In genomic region chr6:41970436-41970846, GRCh38 we compare ENCODE assay signal across 8 cellular contexts. TPM values are rescaled to one million over a fixed set of nuclear protein-coding genes. Genes with fewer than 3 reads are reported as not detected.
A peak's percentile ranks its signal among the peaks of the same experiment; 100 is the strongest.
DNase-seq lines count a peak whose midpoint lies in the region; ATAC-seq and TF ChIP-seq lines count a peak whose summit lies in the region.

No MANE protein-coding gene starts in this region.

- no peak overlapping the region for H3K4me3 ChIP-seq in breast epithelium
- H3K4me3 ChIP-seq in aorta (ENCODE audit: low read length in 2 of 2) = no peak overlapping the region
- no peak overlapping the region for H3K4me3 ChIP-seq in transverse colon

- DNase-seq in MCF 10A (ENCODE audit: unreplicated experiment) (peak; percentile 84), breast epithelium (ENCODE audit: low spot score in 2 of 2) (no peak), mucosa of gallbladder (ENCODE audit: low spot score) (peak; percentile 14), aorta (peak in 1 of 2 donors; percentile 60), transverse colon (no peak), UCSD-AML1 (lab: John Stamatoyannopoulos, UW; ENCODE audit: unreplicated experiment) (no peak), NCI-H2081 (lab: John Stamatoyannopoulos, UW) (no peak)
- DNase-seq in activated naive CD4-positive, alpha-beta T cell treated with anti-CD3 and anti-CD28 coated beads, Interleukin-2, amount 10 ng/mL, durations not matched to agents 7 days and 5 days = no peak

- no peak overlapping the region for H3K27ac ChIP-seq in breast epithelium
- no peak overlapping the region for H3K27ac ChIP-seq in aorta (ENCODE audit: low read depth in 1 of 2, low read length in 2 of 2)
- no peak overlapping the region for H3K27ac ChIP-seq in transverse colon

- H3K27me3 ChIP-seq in breast epithelium (no peaks in the 10 kb centered on the region), aorta (ENCODE audit: control insufficient read depth in 1 of 2, insufficient read depth in 2 of 2, low read length in 1 of 2) (no peaks in the 10 kb centered on the region), transverse colon (no peaks in the 10 kb centered on the region)

- TF ChIP-seq EP300 in transverse colon (IDR thresholded peaks at IDR 0.05; ENCODE audit: low read depth) = no peak

- in situ Hi-C loops in transverse colon (cut with MboI; ENCODE audit: low pct_ligation_motif_present in 1 of 4, low pct_unique_long_range_greater_than_20kb in 1 of 4, low sequenced_read_pairs in 3 of 4) = no loop called here

- H3K9me3 ChIP-seq in breast epithelium = no peaks in the 10 kb centered on the region
- H3K9me3 ChIP-seq in aorta (ENCODE audit: control insufficient read depth, low read length) = no peaks in the 10 kb centered on the region
- no peaks in the 10 kb centered on the region for H3K9me3 ChIP-seq in transverse colon

- TF ChIP-seq CTCF in MCF 10A (IDR thresholded peaks at IDR 0.05; ENCODE audit: unreplicated experiment) (no peak), breast epithelium (IDR thresholded peaks at IDR 0.05) (no peak), transverse colon (IDR thresholded peaks at IDR 0.05) (no peak)

- H3K4me1 ChIP-seq in breast epithelium (no peaks in the 10 kb centered on the region), aorta (ENCODE audit: control insufficient read depth in 1 of 2, insufficient read depth in 2 of 2, low read length in 2 of 2) (no peaks in the 10 kb centered on the region), transverse colon (peaks cover 0 to 13% (median 0%) of the 10 kb centered on the region in 4 donors)

- H3K36me3 Mint-ChIP-seq in MCF 10A (ENCODE audit: insufficient read depth, unreplicated experiment) = peaks cover 27% of the 10 kb centered on the region
- peaks cover 28% of the 10 kb centered on the region for H3K36me3 Mint-ChIP-seq in activated naive CD4-positive, alpha-beta T cell treated with anti-CD3 and anti-CD28 coated beads, Interleukin-2, amount 10 ng/mL, durations not matched to agents 7 days and 5 days

- no peak overlapping the region for H3K4me3 Mint-ChIP-seq in MCF 10A (ENCODE audit: unreplicated experiment)
- H3K4me3 Mint-ChIP-seq in activated naive CD4-positive, alpha-beta T cell treated with anti-CD3 and anti-CD28 coated beads, Interleukin-2, amount 10 ng/mL, durations not matched to agents 7 days and 5 days = no peak overlapping the region

- H3K4me1 Mint-ChIP-seq in MCF 10A (ENCODE audit: insufficient read depth, unreplicated experiment) = peaks cover 16% of the 10 kb centered on the region
- H3K4me1 Mint-ChIP-seq in activated naive CD4-positive, alpha-beta T cell treated with anti-CD3 and anti-CD28 coated beads, Interleukin-2, amount 10 ng/mL, durations not matched to agents 7 days and 5 days = peaks cover 46% of the 10 kb centered on the region

- POLR2A ChIA-PET in MCF 10A (lab: Yijun Ruan, JAX) = interaction anchor here (0.6 to 2.2 kb wide), 2 partner anchors 20 to 28 kb away, joined by 3 to 9 read pairs; partner anchors contain the start of gene CCND3

- intact Hi-C loops in MCF 10A (cut with micrococcal nuclease) (no loop called here), breast epithelium (cut with DNase I; ENCODE audit: low total_unique reads) (no loop called here), aorta (cut with DNase I) (no loop called here), transverse colon (cut with DNase I; ENCODE audit: low total_unique reads) (no loop called here)

- no peak overlapping the region for H3K27ac Mint-ChIP-seq in MCF 10A (ENCODE audit: low read depth, unreplicated experiment)
- peak overlapping the region; percentile 68 for H3K27ac Mint-ChIP-seq in activated naive CD4-positive, alpha-beta T cell treated with anti-CD3 and anti-CD28 coated beads, Interleukin-2, amount 10 ng/mL, durations not matched to agents 7 days and 5 days

- no peak for TF ChIP-seq POLR2A in breast epithelium (IDR thresholded peaks at IDR 0.05)
- no peak for TF ChIP-seq POLR2A in transverse colon (IDR thresholded peaks at IDR 0.05)

- CTCF ChIA-PET in MCF 10A (lab: Yijun Ruan, JAX) = no interaction called here
- CTCF ChIA-PET in activated naive CD4-positive, alpha-beta T cell treated with anti-CD3 and anti-CD28 coated beads, Interleukin-2, amount 10 ng/mL, durations not matched to agents 7 days and 5 days (lab: Charles Lee) = no interaction called here

- BruUV-seq in MCF 10A (replicated peaks; lab: Mats Ljungman, UMichigan) = no TSS peak

- H3K9me3 Mint-ChIP-seq in MCF 10A (ENCODE audit: unreplicated experiment) = no peaks in the 10 kb centered on the region
- peaks cover 1% of the 10 kb centered on the region for H3K9me3 Mint-ChIP-seq in activated naive CD4-positive, alpha-beta T cell treated with anti-CD3 and anti-CD28 coated beads, Interleukin-2, amount 10 ng/mL, durations not matched to agents 7 days and 5 days

- ATAC-seq in aorta (ENCODE audit: low FRiP score) = peak; percentile 50

- no peaks in the 10 kb centered on the region for H3K27me3 Mint-ChIP-seq in MCF 10A (ENCODE audit: insufficient read depth, unreplicated experiment)
- H3K27me3 Mint-ChIP-seq in activated naive CD4-positive, alpha-beta T cell treated with anti-CD3 and anti-CD28 coated beads, Interleukin-2, amount 10 ng/mL, durations not matched to agents 7 days and 5 days = no peaks in the 10 kb centered on the region

- 64 to 69% methylated on average over 4 of the region's 4 CpGs for WGBS in aorta, 2 donors
- 57 to 71% methylated on average over 4 of the region's 4 CpGs for WGBS in transverse colon (ENCODE audit: low coverage in 1 of 2), 2 donors

- H3K36me3 ChIP-seq in breast epithelium (no peaks in the 10 kb centered on the region), aorta (ENCODE audit: control insufficient read depth in 1 of 2, insufficient read depth in 2 of 2, low read length in 1 of 2) (no peaks in the 10 kb centered on the region), transverse colon (no peaks in the 10 kb centered on the region)

RNA-seq across cellular contexts. Expression of gene CCND3, which starts 28.8 kb away (rescaled TPM):
- total RNA-seq in MCF 10A (2022) (52.5 and 75.8 TPM in 2 replicates), breast epithelium (100 to 1,000 TPM; 115 to 297 (median 148) TPM), mucosa of gallbladder (103 TPM), aorta (10 to 100 TPM; 47.8 to 51.4 TPM), transverse colon (100 to 1,000 TPM in 1 of 4 donors, 10 to 100 TPM in 3; 55.3 to 178 (median 75.6) TPM)
- 10 to 100 TPM; 45.2 to 48.3 TPM for polyA plus RNA-seq in aorta

RNA-seq across cellular contexts. Expression of gene BYSL, which starts 49.1 kb away (rescaled TPM):
- total RNA-seq in MCF 10A (2022) (45.0 and 58.0 TPM in 2 replicates), breast epithelium (1 to 10 TPM; 7.7 to 8.8 (median 8.6) TPM), mucosa of gallbladder (9.6 TPM), aorta (10 to 100 TPM in 1 of 2 donors, 1 to 10 TPM in 1; 9.7 to 12.0 TPM), transverse colon (1 to 10 TPM; 3.4 to 5.9 (median 5.2) TPM)
- 1 to 10 TPM; 3.4 to 5.6 TPM for polyA plus RNA-seq in aorta

RNA-seq across cellular contexts. Expression of gene MED20, which starts 49.5 kb away (rescaled TPM):
- 27.6 and 29.2 TPM in 2 replicates for total RNA-seq in MCF 10A (2022)
- 10 to 100 TPM in 1 of 3 donors, 1 to 10 TPM in 2; 9.8 to 16.5 (median 9.8) TPM for total RNA-seq in breast epithelium
- total RNA-seq in mucosa of gallbladder = 26.7 TPM
- total RNA-seq in aorta = 10 to 100 TPM; 11.7 to 16.1 TPM
- polyA plus RNA-seq in aorta = 1 to 10 TPM; 6.1 to 7.5 TPM
- 10 to 100 TPM; 15.4 to 25.7 (median 18.5) TPM for total RNA-seq in transverse colon

Comparison
In these comparisons a context has a peak if more than half of its experiments do, and no peak if none do; other contexts are left out.
1. DNase-seq: peak in MCF 10A (single experiment) and mucosa of gallbladder (single experiment); none in breast epithelium (0 of 2), activated naive CD4-positive, alpha-beta T cell treated with anti-CD3 and anti-CD28 coated beads, Interleukin-2, amount 10 ng/mL, durations not matched to agents 7 days and 5 days (single experiment), transverse colon (single experiment), UCSD-AML1 (single experiment) and NCI-H2081 (0 of 2).